Comparison of ENCODE assay signal across 18 cellular contexts in the genomic region with DNA sequence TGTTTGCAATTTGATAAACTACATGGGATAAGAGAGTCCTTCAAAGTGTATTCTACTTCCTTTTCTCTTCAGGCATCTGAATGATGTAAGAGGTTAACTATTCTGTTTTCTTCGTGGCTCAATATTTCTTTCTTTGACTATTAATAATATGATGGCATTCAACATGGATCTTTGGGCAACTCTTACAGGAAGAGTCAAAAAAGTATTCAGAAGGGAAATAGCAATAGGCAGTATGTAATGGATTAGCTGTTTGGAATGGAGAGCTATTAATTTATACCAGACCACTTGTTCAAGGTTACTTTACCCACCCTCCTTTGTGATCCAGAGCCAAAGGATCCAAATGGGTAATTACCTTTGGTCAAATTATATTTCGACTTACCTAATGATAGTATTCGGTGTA.
"Had no signal": no experiment of that assay in that cellular context is flagged by ENCODE, and none has a peak within 500 bp of the region (broad histone marks: within the 10 kb centered on the region; RNA-seq: fewer than 3 reads in every experiment).

No MANE protein-coding gene starts in this region.

- H3K36me3 ChIP-seq: heart left ventricle, right lobe of liver, tibial nerve, upper lobe of right lung, vagina had no signal

- DNase-seq: effector memory CD8-positive, alpha-beta T cell; erythroblast; heart left ventricle; hippocampal formation; naive thymus-derived CD4-positive, alpha-beta T cell; nephron progenitor cell; psoas muscle; retina; right lobe of liver; stimulated activated CD4-positive, alpha-beta T cell treated with anti-CD3 and anti-CD28 coated beads, Interleukin-4, amount 100 ng/mL, for 1 hour; stimulated activated CD8-positive, alpha-beta memory T cell treated with anti-CD3 and anti-CD28 coated beads, Interleukin-4, amount 100 ng/mL, for 48 hours; upper lobe of right lung had no signal

- ATAC-seq: effector memory CD8-positive, alpha-beta T cell; heart left ventricle; naive thymus-derived CD4-positive, alpha-beta T cell; psoas muscle; right lobe of liver; stimulated activated effector memory CD8-positive, alpha-beta T cell treated with anti-CD3 and anti-CD28 coated beads, Interleukin-12 subunit alpha, Interleukin-12 subunit beta, amount 100 ng/mL, for 72 hours; upper lobe of right lung had no signal

- H3K9me3 Mint-ChIP-seq: dendritic cell treated with granulocyte-macrophage colony-stimulating factor and Interleukin-4, amounts not matched to agents 40 ng/mL and 50 ng/mL, for 4 days; effector memory CD8-positive, alpha-beta T cell; naive thymus-derived CD4-positive, alpha-beta T cell; nephron progenitor cell; stimulated activated effector memory CD8-positive, alpha-beta T cell treated with anti-CD3 and anti-CD28 coated beads, Interleukin-12 subunit alpha, Interleukin-12 subunit beta, amount 100 ng/mL, for 72 hours; stimulated activated naive CD8-positive, alpha-beta T cell treated with anti-CD3 and anti-CD28 coated beads, Interleukin-15, Interleukin-2, amounts not matched to agents 100 ng/mL and 50 ng/mL, for 24 hours had no signal

- H3K9me3 ChIP-seq: heart left ventricle, psoas muscle, right lobe of liver, tibial nerve, upper lobe of right lung, vagina had no signal

- H3K4me3 ChIP-seq: heart left ventricle, psoas muscle, right lobe of liver, tibial nerve, upper lobe of right lung, vagina had no signal

- H3K27ac Mint-ChIP-seq: dendritic cell treated with granulocyte-macrophage colony-stimulating factor and Interleukin-4, amounts not matched to agents 40 ng/mL and 50 ng/mL, for 4 days; effector memory CD8-positive, alpha-beta T cell; naive thymus-derived CD4-positive, alpha-beta T cell; nephron progenitor cell; stimulated activated effector memory CD8-positive, alpha-beta T cell treated with anti-CD3 and anti-CD28 coated beads, Interleukin-12 subunit alpha, Interleukin-12 subunit beta, amount 100 ng/mL, for 72 hours; stimulated activated naive CD8-positive, alpha-beta T cell treated with anti-CD3 and anti-CD28 coated beads, Interleukin-15, Interleukin-2, amounts not matched to agents 100 ng/mL and 50 ng/mL, for 24 hours had no signal

- H3K27ac ChIP-seq: heart left ventricle, psoas muscle, right lobe of liver, tibial nerve, upper lobe of right lung, vagina had no signal

- H3K36me3 Mint-ChIP-seq: naive thymus-derived CD4-positive, alpha-beta T cell; stimulated activated effector memory CD8-positive, alpha-beta T cell treated with anti-CD3 and anti-CD28 coated beads, Interleukin-12 subunit alpha, Interleukin-12 subunit beta, amount 100 ng/mL, for 72 hours had no signal

- H3K4me1 ChIP-seq: psoas muscle, right lobe of liver, tibial nerve, vagina had no signal

- FAIRE-seq: frontal cortex had no signal

- H3K27me3 Mint-ChIP-seq: dendritic cell treated with granulocyte-macrophage colony-stimulating factor and Interleukin-4, amounts not matched to agents 40 ng/mL and 50 ng/mL, for 4 days had no signal

- H3K4me3 Mint-ChIP-seq: dendritic cell treated with granulocyte-macrophage colony-stimulating factor and Interleukin-4, amounts not matched to agents 40 ng/mL and 50 ng/mL, for 4 days; effector memory CD8-positive, alpha-beta T cell; naive thymus-derived CD4-positive, alpha-beta T cell; nephron progenitor cell; stimulated activated effector memory CD8-positive, alpha-beta T cell treated with anti-CD3 and anti-CD28 coated beads, Interleukin-12 subunit alpha, Interleukin-12 subunit beta, amount 100 ng/mL, for 72 hours; stimulated activated naive CD8-positive, alpha-beta T cell treated with anti-CD3 and anti-CD28 coated beads, Interleukin-15, Interleukin-2, amounts not matched to agents 100 ng/mL and 50 ng/mL, for 24 hours had no signal

- H3K4me1 Mint-ChIP-seq: naive thymus-derived CD4-positive, alpha-beta T cell; stimulated activated effector memory CD8-positive, alpha-beta T cell treated with anti-CD3 and anti-CD28 coated beads, Interleukin-12 subunit alpha, Interleukin-12 subunit beta, amount 100 ng/mL, for 72 hours had no signal

- H3K27me3 ChIP-seq: heart left ventricle, right lobe of liver, tibial nerve, upper lobe of right lung, vagina had no signal
